Comparison of ENCODE assay signal across 21 cellular contexts in the genomic region with DNA sequence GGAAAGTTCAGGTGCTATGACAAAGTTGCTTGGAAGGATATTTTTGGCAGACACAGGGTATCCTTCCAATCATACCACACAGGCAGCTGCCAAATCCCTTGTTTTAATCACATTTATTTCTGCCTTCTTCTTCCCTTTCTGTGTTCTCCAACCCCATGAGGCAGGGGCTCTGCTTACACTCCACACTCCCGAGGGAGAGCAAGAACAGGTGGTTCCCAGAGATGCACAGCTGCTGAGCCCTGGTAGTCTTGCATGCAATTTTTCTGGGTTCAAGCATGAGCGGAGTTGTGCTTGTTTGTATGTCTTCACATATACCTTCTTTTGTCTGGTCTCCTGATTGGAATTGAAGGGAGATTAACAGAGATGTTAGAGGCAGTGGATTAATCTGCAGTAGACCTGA.
DNase-seq lines count a peak whose midpoint lies in the region; ATAC-seq and TF ChIP-seq lines count a peak whose summit lies in the region.
"Had no signal": no experiment of that assay in that cellular context is flagged by ENCODE, and none has a peak within 500 bp of the region (broad histone marks: within the 10 kb centered on the region; RNA-seq: fewer than 3 reads in every experiment).

No MANE protein-coding gene starts in this region.

- no peak for DNase-seq in Karpas-422
- peak; percentile 8 for DNase-seq in NCI-H345 treated with DMSO at 0.1 percent for 48 hours (lab: John Stamatoyannopoulos, UW; ENCODE audit: unreplicated experiment)
- peak; percentile 51 for DNase-seq in glutamatergic neuron
- DNase-seq in breast epithelium (ENCODE audit: low spot score in 2 of 2): no peak
- no peak for DNase-seq in GM19240 (ENCODE audit: insufficient read length, low spot score)
- DNase-seq: C1 segment of cervical spinal cord; CD8-positive, alpha-beta memory T cell; DMS79 treated with DMSO at 0.1 percent for 48 hours; H7; HFFc6; Kasumi-1; MG63; NCI-H1092; NCI-H1930; NCI-H510A treated with DMSO at 0.1 percent for 48 hours; NK-92 treated with Interleukin-12 subunit alpha and Interleukin-12 subunit beta, amount 100 ng/mL, for 24 hours; Peyer's patch had no signal

- H2AFZ ChIP-seq in Karpas-422 (ENCODE audit: low read length): no peak overlapping the region

- H3K4me2 ChIP-seq in BLaER1 treated with 17β-estradiol and CSF1 and Interleukin-3, amounts not matched to agents 10 nM and 100 nM: peak overlapping the region in 6 of 11 experiments; percentile 2 to 50 (median 42); a peak in 11 of 22 replicates
- H3K4me2 ChIP-seq in Karpas-422 (ENCODE audit: low read depth, low read length, poor library complexity, severe bottlenecking): peak overlapping the region; percentile 29
- H3K4me2 ChIP-seq: A549 had no signal

- H3K27me3 ChIP-seq in BLaER1 treated with 17β-estradiol and CSF1 and Interleukin-3, amounts not matched to agents 10 nM and 100 nM: no peaks in the 10 kb centered on the region
- no peaks in the 10 kb centered on the region for H3K27me3 ChIP-seq in Karpas-422 (ENCODE audit: low read length)
- H3K27me3 ChIP-seq in breast epithelium: no peaks in the 10 kb centered on the region
- H3K27me3 ChIP-seq: MG63, Peyer's patch had no signal

- H3K9me3 Mint-ChIP-seq in glutamatergic neuron (ENCODE audit: unreplicated experiment): peaks cover 9% of the 10 kb centered on the region
- H3K9me3 Mint-ChIP-seq: HFFc6 had no signal

- no peaks in the 10 kb centered on the region for H3K79me2 ChIP-seq in Karpas-422 (ENCODE audit: low read length)

- peak overlapping the region; percentile 74 for H3K27ac Mint-ChIP-seq in glutamatergic neuron (ENCODE audit: unreplicated experiment)
- H3K27ac Mint-ChIP-seq: CD8-positive, alpha-beta memory T cell; HFFc6; IgD-negative memory B cell had no signal

- H3K27me3 Mint-ChIP-seq in glutamatergic neuron (ENCODE audit: unreplicated experiment): peaks cover 6% of the 10 kb centered on the region
- H3K27me3 Mint-ChIP-seq: CD8-positive, alpha-beta memory T cell; IgD-negative memory B cell had no signal

- peaks cover 21% of the 10 kb centered on the region for H3K4me1 Mint-ChIP-seq in glutamatergic neuron (ENCODE audit: low read depth, unreplicated experiment)
- H3K4me1 Mint-ChIP-seq: CD8-positive, alpha-beta memory T cell; IgD-negative memory B cell had no signal

- no peaks in the 10 kb centered on the region for H4K20me1 ChIP-seq in BLaER1 treated with 17β-estradiol and CSF1 and Interleukin-3, amounts not matched to agents 10 nM and 100 nM
- no peaks in the 10 kb centered on the region for H4K20me1 ChIP-seq in Karpas-422 (ENCODE audit: insufficient read depth, low read depth, low read length)

- TF ChIP-seq POLR2A in breast epithelium (IDR thresholded peaks at IDR 0.05): no peak

- peak overlapping the region; percentile 27 for H3K4me3 Mint-ChIP-seq in glutamatergic neuron (ENCODE audit: unreplicated experiment)
- H3K4me3 Mint-ChIP-seq: HFFc6, IgD-negative memory B cell had no signal

- no peak for TF ChIP-seq CTCF in glutamatergic neuron (IDR thresholded peaks at IDR 0.05; ENCODE audit: partially characterized antibody, unreplicated experiment)
- no peak for TF ChIP-seq CTCF in breast epithelium (IDR thresholded peaks at IDR 0.05)

- peaks cover 0 to 7% (median 5%) of the 10 kb centered on the region in 11 experiments; a peak in 4 of 22 replicates for H3K9me3 ChIP-seq in BLaER1 treated with 17β-estradiol and CSF1 and Interleukin-3, amounts not matched to agents 10 nM and 100 nM (replicated peaks in 1 of 11)
- H3K9me3 ChIP-seq in Karpas-422 (ENCODE audit: low read length): no peaks in the 10 kb centered on the region
- H3K9me3 ChIP-seq in breast epithelium: no peaks in the 10 kb centered on the region
- H3K9me3 ChIP-seq: A549, MG63, Peyer's patch had no signal

- H3K9ac ChIP-seq in BLaER1 treated with 17β-estradiol and CSF1 and Interleukin-3, amounts not matched to agents 10 nM and 100 nM: no peak overlapping the region
- no peak overlapping the region for H3K9ac ChIP-seq in Karpas-422 (ENCODE audit: low read length)

- H3K27ac ChIP-seq in BLaER1 treated with 17β-estradiol and CSF1 and Interleukin-3, amounts not matched to agents 10 nM and 100 nM: no peak overlapping the region
- H3K27ac ChIP-seq in Karpas-422 (ENCODE audit: low read length) (peak overlapping the region; percentile 40), breast epithelium (no peak overlapping the region)
- H3K27ac ChIP-seq: A549, Peyer's patch had no signal

- ATAC-seq in HG03342 (IDR thresholded peaks at IDR 0.05; ENCODE audit: unreplicated experiment): no peak
- ATAC-seq: A549 had no signal

- peaks cover 10% of the 10 kb centered on the region for H3K36me3 Mint-ChIP-seq in glutamatergic neuron (ENCODE audit: unreplicated experiment)
- H3K36me3 Mint-ChIP-seq: CD8-positive, alpha-beta memory T cell; IgD-negative memory B cell had no signal

- peaks cover 3 to 29% (median 17%) of the 10 kb centered on the region in 10 experiments for H3K4me1 ChIP-seq in BLaER1 treated with 17β-estradiol and CSF1 and Interleukin-3, amounts not matched to agents 10 nM and 100 nM
- peaks cover 62% of the 10 kb centered on the region for H3K4me1 ChIP-seq in Karpas-422 (ENCODE audit: low read length)
- H3K4me1 ChIP-seq in breast epithelium: no peaks in the 10 kb centered on the region
- H3K4me1 ChIP-seq: A549, Peyer's patch had no signal

- H3K4me3 ChIP-seq in BLaER1 treated with 17β-estradiol and CSF1 and Interleukin-3, amounts not matched to agents 10 nM and 100 nM: no peak overlapping the region
- H3K4me3 ChIP-seq in Karpas-422 (ENCODE audit: low read length) (peak overlapping the region; percentile 29; the same call in 1 of the 2 replicates), breast epithelium (no peak overlapping the region)
- H3K4me3 ChIP-seq: A549, MG63, Peyer's patch had no signal

- no peaks in the 10 kb centered on the region for H3K9me2 ChIP-seq in Karpas-422 (replicated peaks; ENCODE audit: insufficient read depth, low read length)

- intact Hi-C loops in breast epithelium (cut with DNase I; ENCODE audit: low total_unique reads): loop anchor here (10.0 kb wide), 1 partner anchor 473 kb away; no protein-coding TSS in a partner anchor

- no peaks in the 10 kb centered on the region for H3K36me3 ChIP-seq in BLaER1 treated with 17β-estradiol and CSF1 and Interleukin-3, amounts not matched to agents 10 nM and 100 nM
- peaks cover 13% of the 10 kb centered on the region; the same call in 1 of the 2 replicates for H3K36me3 ChIP-seq in Karpas-422 (ENCODE audit: insufficient read depth, low read length)
- no peaks in the 10 kb centered on the region for H3K36me3 ChIP-seq in breast epithelium
- H3K36me3 ChIP-seq: MG63, Peyer's patch had no signal

Comparison
In these comparisons a context has a peak if more than half of its experiments do, and no peak if none do; other contexts are left out.
1. DNase-seq: peak in NCI-H345 treated with DMSO at 0.1 percent for 48 hours (single experiment) and glutamatergic neuron (single experiment); none in Karpas-422 (single experiment), breast epithelium (0 of 2) and GM19240 (single experiment).